In genomic region chr6:148559848-148560433, GRCh38 we compare ENCODE assay signal across 8 cellular contexts.
A peak's percentile ranks its signal among the peaks of the same experiment; 100 is the strongest.
DNase-seq lines count a peak whose midpoint lies in the region; ATAC-seq and TF ChIP-seq lines count a peak whose summit lies in the region.

No MANE protein-coding gene starts in this region.

- H3K23ac ChIP-seq in mesenchymal stem cell (ENCODE audit: low read length in 2 of 2): no peak overlapping the region

- H3K27ac ChIP-seq in effector memory CD4-positive, alpha-beta T cell (ENCODE audit: insufficient read depth, low read length, poor library complexity, severe bottlenecking): no peak overlapping the region
- H3K27ac ChIP-seq in mesenchymal stem cell (ENCODE audit: low read length, poor library complexity, severe bottlenecking): no peak overlapping the region

- H3K4me2 ChIP-seq in mesenchymal stem cell (ENCODE audit: low read length, poor library complexity, severe bottlenecking): peak overlapping the region; percentile 93

- H3K4me3 ChIP-seq in effector memory CD4-positive, alpha-beta T cell (ENCODE audit: insufficient read depth, low read depth, low read length, poor library complexity, severe bottlenecking): peak overlapping the region; percentile 44
- peak overlapping the region; percentile 55 to 79 for H3K4me3 ChIP-seq in mesenchymal stem cell (ENCODE audit: insufficient read depth in 1 of 2, low read depth in 1 of 2, low read length in 2 of 2)

- H3K27me3 ChIP-seq in effector memory CD4-positive, alpha-beta T cell (replicated peaks; ENCODE audit: control insufficient read depth, insufficient read depth, low read length, poor library complexity, severe bottlenecking): no peaks in the 10 kb centered on the region
- H3K27me3 ChIP-seq in mesenchymal stem cell (ENCODE audit: control insufficient read depth in 1 of 2, insufficient read depth in 1 of 2, low read length in 2 of 2): no peaks in the 10 kb centered on the region

- H3K4me1 ChIP-seq in effector memory CD4-positive, alpha-beta T cell (ENCODE audit: control insufficient read depth, insufficient read depth, low read length, poor library complexity, severe bottlenecking): no peaks in the 10 kb centered on the region
- peaks cover 6% of the 10 kb centered on the region for H3K4me1 ChIP-seq in mesenchymal stem cell (ENCODE audit: control insufficient read depth, insufficient read depth, low read depth, low read length)

- H3K14ac ChIP-seq in mesenchymal stem cell (ENCODE audit: low read length in 2 of 2): no peak overlapping the region

- DNase-seq in 8988T (peak; percentile 65), NCI-H524 (lab: John Stamatoyannopoulos, UW) (peak; percentile 45 to 85), mesenchymal stem cell (peak; percentile 54)
- peak; percentile 14 to 66 for DNase-seq in activated CD8-positive, alpha-beta memory T cell treated with anti-CD3 and anti-CD28 coated beads for 1 hour (ENCODE audit: extremely low read depth in 1 of 2, low read depth in 1 of 2)
- peak; percentile 25 to 47 (median 42) for DNase-seq in effector memory CD4-positive, alpha-beta T cell
- DNase-seq in stimulated activated CD8-positive, alpha-beta memory T cell treated with anti-CD3 and anti-CD28 coated beads, Interleukin-12 subunit alpha, Interleukin-12 subunit beta, amount 100 ng/mL, for 4 hours (ENCODE audit: low read depth): peak; percentile 48

- H2BK15ac ChIP-seq in mesenchymal stem cell (ENCODE audit: low read depth, poor library complexity, severe bottlenecking): no peak overlapping the region

- peak overlapping the region; percentile 50 for H4K8ac ChIP-seq in mesenchymal stem cell (ENCODE audit: low read length)

- no peak overlapping the region for H2BK120ac ChIP-seq in mesenchymal stem cell (ENCODE audit: low read depth, low read length)

- H3K36me3 ChIP-seq in effector memory CD4-positive, alpha-beta T cell (ENCODE audit: control insufficient read depth, insufficient read depth, low read length): no peaks in the 10 kb centered on the region
- H3K36me3 ChIP-seq in mesenchymal stem cell (ENCODE audit: control insufficient read depth in 1 of 2, insufficient read depth in 2 of 2, low read depth in 1 of 2, low read length in 2 of 2): no peaks in the 10 kb centered on the region

- no peak overlapping the region for H2AFZ ChIP-seq in mesenchymal stem cell (ENCODE audit: low read depth, low read length)

- H3K18ac ChIP-seq in mesenchymal stem cell (ENCODE audit: low read depth in 1 of 2, low read length in 2 of 2): no peak overlapping the region

- peak overlapping the region in 1 of 2 experiments; percentile 4 for H2BK12ac ChIP-seq in mesenchymal stem cell (ENCODE audit: low read length in 2 of 2)

- H4K91ac ChIP-seq in mesenchymal stem cell (ENCODE audit: low read length): no peak overlapping the region

- peak overlapping the region; percentile 79 for H3K9ac ChIP-seq in mesenchymal stem cell (ENCODE audit: low read length)

- TF ChIP-seq POLR2A in GM18505 (IDR thresholded peaks at IDR 0.05; ENCODE audit: borderline replicate concordance, extremely low read depth, insufficient read depth, insufficient read length): no peak

- no peaks in the 10 kb centered on the region for H3K9me3 ChIP-seq in effector memory CD4-positive, alpha-beta T cell (ENCODE audit: control insufficient read depth, low read length)
- no peaks in the 10 kb centered on the region for H3K9me3 ChIP-seq in mesenchymal stem cell (ENCODE audit: control insufficient read depth, low read length)

- 14% methylated on average over 44 of the region's 46 CpGs for WGBS in mesenchymal stem cell

- no peak overlapping the region for H2AK5ac ChIP-seq in mesenchymal stem cell (ENCODE audit: low read length, severe bottlenecking)

- no peaks in the 10 kb centered on the region for H3K79me1 ChIP-seq in mesenchymal stem cell (replicated peaks; ENCODE audit: low read length, poor library complexity, severe bottlenecking)

- H2BK5ac ChIP-seq in mesenchymal stem cell (ENCODE audit: low read depth, low read length, poor library complexity, severe bottlenecking): no peak overlapping the region

- ATAC-seq in GM18505 (IDR thresholded peaks at IDR 0.05; ENCODE audit: unreplicated experiment) (peak; percentile 87), HG03108 (IDR thresholded peaks at IDR 0.05; ENCODE audit: unreplicated experiment) (peak; percentile 75)

- H3K4ac ChIP-seq in mesenchymal stem cell (ENCODE audit: low read depth in 1 of 2, low read length in 2 of 2): no peak overlapping the region
